8 cellular contexts compared by ENCODE assay signal in genomic region chr4:186068581-186069402, GRCh38. TPM values are rescaled to one million over a fixed set of nuclear protein-coding genes. Genes with fewer than 3 reads are reported as not detected.
DNase-seq lines count a peak whose midpoint lies in the region; ATAC-seq and TF ChIP-seq lines count a peak whose summit lies in the region.

Gene TLR3 (plus strand): TSS chr4:186069156. CDS start chr4:186076620, 7,464 bp downstream.

- H3K9me3 Mint-ChIP-seq in natural killer cell: no peaks in the 10 kb centered on the region

- H3K36me3 Mint-ChIP-seq in natural killer cell: no peaks in the 10 kb centered on the region

- DNase-seq in NCI-H2196 (lab: John Stamatoyannopoulos, UW; ENCODE audit: unreplicated experiment) (peak; percentile 4), NCI-H2196 treated with DMSO at 0.1 percent for 48 hours (lab: John Stamatoyannopoulos, UW; ENCODE audit: unreplicated experiment) (no peak), RPMI7951 (ENCODE audit: low read depth) (peak; percentile 44), natural killer cell (no peak), KG1 (lab: John Stamatoyannopoulos, UW) (no peak)

- peak in 2 of 3 donors; percentile 44 to 65 for ATAC-seq in natural killer cell
- ATAC-seq in GM21515 (IDR thresholded peaks at IDR 0.05; ENCODE audit: unreplicated experiment): no peak
- no peak for ATAC-seq in GM18520 (IDR thresholded peaks at IDR 0.05; ENCODE audit: unreplicated experiment)

- H3K27me3 Mint-ChIP-seq in natural killer cell (ENCODE audit: low read depth in 2 of 2): no peaks in the 10 kb centered on the region

- H3K27ac Mint-ChIP-seq in natural killer cell: peak within 1 kb of the TSS; percentile 73 to 77

- no peak for TF ChIP-seq CTCF in natural killer cell (IDR thresholded peaks at IDR 0.05)

- in situ Hi-C loops in endometrial microvascular endothelial cells (cut with HindIII; ENCODE audit: inconsistent ontology term, low pct_unique_long_range_greater_than_20kb, low sequenced_read_pairs): no loop called here

- intact Hi-C loops in natural killer cell (cut with micrococcal nuclease): loop anchor here (1.0 to 5.0 kb wide), 2 partner anchors 124 to 519 kb away; partner anchors contain the start of gene CYP4V2

- peak within 1 kb of the TSS; percentile 83 for H3K4me3 Mint-ChIP-seq in natural killer cell

- peaks cover 37 to 40% of the 10 kb centered on the region in 2 donors for H3K4me1 Mint-ChIP-seq in natural killer cell

RNA-seq across cellular contexts. Expression of gene TLR3, which starts in this region (rescaled TPM):
- total RNA-seq in RPMI7951 (2014; rRNA removed; shearing (Covaris generic)): 4.9 and 7.0 TPM in 2 replicates
- total RNA-seq in endometrial microvascular endothelial cells (ENCODE audit: inconsistent ontology term) (10.7 TPM), natural killer cell (1 to 10 TPM; 4.9 to 9.5 (median 8.3) TPM)

Comparison
In these comparisons a context has a peak if more than half of its experiments do, and no peak if none do; other contexts are left out.
1. DNase-seq: peak in NCI-H2196 (single experiment) and RPMI7951 (single experiment); none in NCI-H2196 treated with DMSO at 0.1 percent for 48 hours (single experiment), natural killer cell (single experiment) and KG1 (single experiment).
2. ATAC-seq: peak in natural killer cell (2 of 3); none in GM21515 (single experiment) and GM18520 (single experiment).